Comparison of ENCODE assay signal across 11 cellular contexts in genomic region chr20:19850190-19850533, GRCh38.
DNase-seq lines count a peak whose midpoint lies in the region; TF ChIP-seq lines count a peak whose summit lies in the region.
"Had no signal": no experiment of that assay in that cellular context is flagged by ENCODE, and none has a peak within 500 bp of the region (broad histone marks: within the 10 kb centered on the region; RNA-seq: fewer than 3 reads in every experiment).

No MANE protein-coding gene starts in this region.

- CTCF ChIA-PET in mammary epithelial cell (lab: Charles Lee; ENCODE audit: low non-redundant PET): no interaction called here

- intact Hi-C loops in mammary epithelial cell (cut with micrococcal nuclease) (no loop called here), posterior vena cava (cut with DNase I) (no loop called here)

- in situ Hi-C loops in mammary epithelial cell (cut with MboI; ENCODE audit: low sequenced_read_pairs in 2 of 2): no loop called here

- H3K79me2 ChIP-seq in mammary epithelial cell (ENCODE audit: insufficient read depth, low read length): no peaks in the 10 kb centered on the region

- WGBS in mammary epithelial cell (ENCODE audit: low coverage, missing lambda C conversion rate): 56% methylated on average over 4 of the region's 4 CpGs

- no peak for TF ChIP-seq CTCF in mammary epithelial cell (conservative IDR thresholded peaks at IDR 0.05 in 1 of 2, IDR thresholded peaks at IDR 0.05 in 1 of 2; ENCODE audit: extremely low read depth in 1 of 2, insufficient read depth in 1 of 2, low read depth in 1 of 2, low read length in 2 of 2)

- H2AFZ ChIP-seq in mammary epithelial cell (ENCODE audit: low read depth, low read length): peak overlapping the region; percentile 81

- no peaks in the 10 kb centered on the region for H4K20me1 ChIP-seq in mammary epithelial cell (ENCODE audit: insufficient read depth, low read length)

- H3K4me2 ChIP-seq in mammary epithelial cell (ENCODE audit: insufficient read depth, low read depth, low read length): no peak overlapping the region

- H3K9me3 ChIP-seq in mammary epithelial cell (replicated peaks; ENCODE audit: insufficient read depth, low read length): no peaks in the 10 kb centered on the region

- no peaks in the 10 kb centered on the region for H3K36me3 ChIP-seq in mammary epithelial cell (ENCODE audit: insufficient read depth, low read length)

- dilution Hi-C loops in mammary epithelial cell (cut with HindIII; ENCODE audit: low sequenced_read_pairs): no loop called here

- H3K27ac ChIP-seq in mammary epithelial cell (ENCODE audit: insufficient read depth, low read depth, low read length): no peak overlapping the region

- no peaks in the 10 kb centered on the region for H3K27me3 ChIP-seq in mammary epithelial cell (ENCODE audit: insufficient read depth, low read length)

- peak; percentile 14 for DNase-seq in AG20443 (ENCODE audit: low spot score)
- DNase-seq in mammary epithelial cell: no peak
- peak; percentile 64 for DNase-seq in islet precursor cell
- DNase-seq in retina: peak; percentile 69
- DNase-seq in COLO668 (lab: John Stamatoyannopoulos, UW; ENCODE audit: unreplicated experiment): no peak
- DNase-seq in stimulated activated CD4-positive, alpha-beta T cell treated with anti-CD3 and anti-CD28 coated beads, Interleukin-15, amount 100 ng/mL, for 24 hours: no peak
- DNase-seq in posterior vena cava (ENCODE audit: low spot score): no peak
- no peak for DNase-seq in NCI-H187 (lab: John Stamatoyannopoulos, UW)
- DNase-seq: ACHN; NK-92 treated with Interleukin-12 subunit alpha and Interleukin-12 subunit beta, amount 100 ng/mL, for 24 hours; T-helper 9 cell had no signal

- H3K4me1 ChIP-seq in mammary epithelial cell (ENCODE audit: insufficient read depth, low read length): peaks cover 12% of the 10 kb centered on the region

- BruUV-seq in mammary epithelial cell (replicated peaks; lab: Mats Ljungman, UMichigan): no TSS peak

- H3K4me3 ChIP-seq in mammary epithelial cell (replicated peaks in 1 of 3; ENCODE audit: insufficient read depth in 1 of 3, low read depth in 2 of 3, low read length in 3 of 3): no peak overlapping the region

- H3K9ac ChIP-seq in mammary epithelial cell (ENCODE audit: insufficient read depth, low read length): no peak overlapping the region

Comparison
In these comparisons a context has a peak if more than half of its experiments do, and no peak if none do; other contexts are left out.
1. DNase-seq: peak in AG20443 (single experiment), islet precursor cell (single experiment) and retina (single experiment); none in mammary epithelial cell (single experiment), COLO668 (single experiment), stimulated activated CD4-positive, alpha-beta T cell treated with anti-CD3 and anti-CD28 coated beads, Interleukin-15, amount 100 ng/mL, for 24 hours (single experiment), posterior vena cava (single experiment) and NCI-H187 (0 of 2).